9 cellular contexts compared by ENCODE assay signal in genomic region chr15:56731571-56731970, GRCh38. TPM values are rescaled to one million over a fixed set of nuclear protein-coding genes. Genes with fewer than 3 reads are reported as not detected.
DNase-seq lines count a peak whose midpoint lies in the region; ATAC-seq and TF ChIP-seq lines count a peak whose summit lies in the region.
"Had no signal": no experiment of that assay in that cellular context is flagged by ENCODE, and none has a peak within 500 bp of the region (broad histone marks: within the 10 kb centered on the region; RNA-seq: fewer than 3 reads in every experiment).

No MANE protein-coding gene starts in this region.

- WGBS in adrenal gland, 4 donors = 59 to 69% (median 68%) methylated on average over 8 of the region's 8 CpGs
- WGBS in tibial nerve, 2 donors = 62 to 76% methylated on average over 8 of the region's 8 CpGs
- WGBS in smooth muscle cell (ENCODE audit: low lambda C conversion rate) = 86% methylated on average over 8 of the region's 8 CpGs

- no peak for ATAC-seq in lower lobe of right lung
- ATAC-seq in HG02610 (IDR thresholded peaks at IDR 0.05; ENCODE audit: unreplicated experiment) = no peak

- no peak overlapping the region for H3K4me2 ChIP-seq in smooth muscle cell

- H3K27me3 ChIP-seq in adrenal gland (no peaks in the 10 kb centered on the region), lower lobe of right lung (ENCODE audit: low read depth) (no peaks in the 10 kb centered on the region), tibial nerve (no peaks in the 10 kb centered on the region), smooth muscle cell (ENCODE audit: low read depth) (no peaks in the 10 kb centered on the region)

- no peak for TF ChIP-seq POLR2A in adrenal gland (IDR thresholded peaks at IDR 0.05)
- TF ChIP-seq POLR2A in tibial nerve (IDR thresholded peaks at IDR 0.05) = no peak

- intact Hi-C loops in adrenal gland (cut with DNase I) = loop anchor here in 1 of 2 donors (10.0 kb wide), 1 partner anchor 97 kb away; no protein-coding TSS in a partner anchor
- intact Hi-C loops in lower lobe of right lung (cut with DNase I) = no loop called here

- no peak overlapping the region for H3K9ac ChIP-seq in smooth muscle cell (ENCODE audit: low read depth)

- H3K9me3 Mint-ChIP-seq in activated T-cell treated with anti-CD3 and anti-CD28 coated beads, Interleukin-2, amount 50 U/mL, for 24 hours = peaks cover 3% of the 10 kb centered on the region

- no peak for DNase-seq in activated T-cell treated with anti-CD3 and anti-CD28 coated beads, Interleukin-2, amount 50 U/mL, for 24 hours
- no peak for DNase-seq in activated T-cell treated with anti-CD3 and anti-CD28 coated beads, Interleukin-2, amount 50 U/mL, for 48 hours
- DNase-seq in adrenal gland (no peak), lower lobe of right lung (no peak), tibial nerve (ENCODE audit: low spot score in 2 of 2) (no peak), smooth muscle cell (lab: John Stamatoyannopoulos, UW; ENCODE audit: unreplicated experiment) (no peak), NCI-H526 treated with DMSO at 0.1 percent for 48 hours (lab: John Stamatoyannopoulos, UW) (no peak)
- DNase-seq: stimulated activated naive CD4-positive, alpha-beta T cell treated with Interleukin-2 at 50 U/mL for 16 hours had no signal

- H3K4me3 Mint-ChIP-seq in activated T-cell treated with anti-CD3 and anti-CD28 coated beads, Interleukin-2, amount 50 U/mL, for 24 hours = peak overlapping the region; percentile 91

- no peak overlapping the region for H2AFZ ChIP-seq in smooth muscle cell (ENCODE audit: low read depth)

- peak overlapping the region in 1 of 4 donors; percentile 81 for H3K4me3 ChIP-seq in adrenal gland
- peak overlapping the region; percentile 67 for H3K4me3 ChIP-seq in lower lobe of right lung
- H3K4me3 ChIP-seq in tibial nerve = peak overlapping the region in 3 of 4 donors; percentile 56 to 93 (median 67)
- H3K4me3 ChIP-seq in smooth muscle cell = no peak overlapping the region

- H3K27ac ChIP-seq in adrenal gland (peak overlapping the region in 4 of 5 donors; percentile 98 to 100 (median 99)), lower lobe of right lung (peak overlapping the region; percentile 97), tibial nerve (peak overlapping the region in 3 of 4 donors; percentile 95 to 100 (median 97)), smooth muscle cell (ENCODE audit: low read depth) (no peak overlapping the region)

- peaks cover 25 to 47% of the 10 kb centered on the region in 2 donors for H3K4me1 ChIP-seq in adrenal gland (replicated peaks in 1 of 2)
- H3K4me1 ChIP-seq in lower lobe of right lung = peaks cover 47% of the 10 kb centered on the region
- H3K4me1 ChIP-seq in tibial nerve = peaks cover 5 to 50% (median 26%) of the 10 kb centered on the region in 4 donors
- no peaks in the 10 kb centered on the region for H3K4me1 ChIP-seq in smooth muscle cell (ENCODE audit: low read depth)

- H3K4me1 Mint-ChIP-seq in activated T-cell treated with anti-CD3 and anti-CD28 coated beads, Interleukin-2, amount 50 U/mL, for 24 hours (ENCODE audit: low read depth) = peaks cover 45% of the 10 kb centered on the region

- H3K36me3 Mint-ChIP-seq in activated T-cell treated with anti-CD3 and anti-CD28 coated beads, Interleukin-2, amount 50 U/mL, for 24 hours (ENCODE audit: low read depth) = peaks cover 52% of the 10 kb centered on the region

- no peak for TF ChIP-seq CTCF in adrenal gland (IDR thresholded peaks at IDR 0.05)
- no peak for TF ChIP-seq CTCF in lower lobe of right lung (IDR thresholded peaks at IDR 0.05)
- TF ChIP-seq CTCF in tibial nerve (IDR thresholded peaks at IDR 0.05) = no peak
- no peak for TF ChIP-seq CTCF in smooth muscle cell (IDR thresholded peaks at IDR 0.05; ENCODE audit: borderline replicate concordance, insufficient read depth, poor library complexity, severe bottlenecking)

- H3K79me2 ChIP-seq in smooth muscle cell (ENCODE audit: low read depth) = no peaks in the 10 kb centered on the region

- H3K9me3 ChIP-seq in adrenal gland (replicated peaks in 1 of 3) (no peaks in the 10 kb centered on the region), lower lobe of right lung (no peaks in the 10 kb centered on the region), tibial nerve (no peaks in the 10 kb centered on the region), smooth muscle cell (replicated peaks; ENCODE audit: low read depth) (no peaks in the 10 kb centered on the region)

- H4K20me1 ChIP-seq in smooth muscle cell (ENCODE audit: low read depth) = no peaks in the 10 kb centered on the region

- no peaks in the 10 kb centered on the region for H3F3A ChIP-seq in smooth muscle cell (ENCODE audit: low read depth)

- TF ChIP-seq EP300 in tibial nerve (IDR thresholded peaks at IDR 0.05) = no peak

- no peak overlapping the region for H3K27ac Mint-ChIP-seq in activated T-cell treated with anti-CD3 and anti-CD28 coated beads, Interleukin-2, amount 50 U/mL, for 24 hours

- H3K27me3 Mint-ChIP-seq in activated T-cell treated with anti-CD3 and anti-CD28 coated beads, Interleukin-2, amount 50 U/mL, for 24 hours = no peaks in the 10 kb centered on the region

- H3K36me3 ChIP-seq in adrenal gland (replicated peaks in 1 of 2) (no peaks in the 10 kb centered on the region), lower lobe of right lung (no peaks in the 10 kb centered on the region), tibial nerve (peaks cover 0 to 4% (median 0%) of the 10 kb centered on the region in 3 donors), smooth muscle cell (ENCODE audit: low read depth) (no peaks in the 10 kb centered on the region)

RNA-seq across cellular contexts. Expression of gene ZNF280D, which starts 1.7 kb away (rescaled TPM):
- 10 to 100 TPM; 16.9 to 67.5 (median 49.8) TPM for total RNA-seq in adrenal gland
- polyA plus RNA-seq in adrenal gland = 10 to 100 TPM; 21.6 to 43.0 (median 27.3) TPM
- 57.1 TPM for total RNA-seq in lower lobe of right lung
- total RNA-seq in tibial nerve = 100 to 1,000 TPM in 1 of 4 donors, 10 to 100 TPM in 3; 60.6 to 107 (median 75.2) TPM
- 2.9 and 4.3 TPM in 2 replicates for total RNA-seq in smooth muscle cell
- 0.47 and 0.94 TPM in 2 replicates for polyA plus RNA-seq in smooth muscle cell
